In genomic region chr1:20124451-20125057, GRCh38 we compare ENCODE assay signal across 11 cellular contexts. TPM values are rescaled to one million over a fixed set of nuclear protein-coding genes. Genes with fewer than 3 reads are reported as not detected.
DNase-seq lines count a peak whose midpoint lies in the region; ATAC-seq, FAIRE-seq and TF ChIP-seq lines count a peak whose summit lies in the region.
"Had no signal": no experiment of that assay in that cellular context is flagged by ENCODE, and none has a peak within 500 bp of the region (broad histone marks: within the 10 kb centered on the region; RNA-seq: fewer than 3 reads in every experiment).

No MANE protein-coding gene starts in this region.

- intact Hi-C loops in gastrocnemius medialis (cut with DNase I; ENCODE audit: low total_unique reads) = loop anchor here (2.0 kb wide), 1 partner anchor 28 kb away; no protein-coding TSS in a partner anchor

- peak; percentile 69 for FAIRE-seq in GM19239 (lab: Jason Lieb, UNC)
- FAIRE-seq in RCC 7860 (lab: Jason Lieb, UNC) = peak; percentile 71

- no peaks in the 10 kb centered on the region for H3K9me3 ChIP-seq in fibroblast of lung (ENCODE audit: control insufficient read depth, insufficient read depth, low read depth, low read length)
- no peaks in the 10 kb centered on the region for H3K9me3 ChIP-seq in gastrocnemius medialis
- H3K9me3 ChIP-seq: esophagus squamous epithelium had no signal

- ATAC-seq in gastrocnemius medialis = peak; percentile 74 to 80
- no peak for ATAC-seq in GM19324 (IDR thresholded peaks at IDR 0.05; ENCODE audit: low FRiP score, unreplicated experiment)

- H2AFZ ChIP-seq in fibroblast of lung (ENCODE audit: low read length) = no peak overlapping the region

- no peak overlapping the region for H3K4me2 ChIP-seq in fibroblast of lung (ENCODE audit: extremely low read depth, insufficient read depth, low read length)

- no peak overlapping the region for H3K4me3 ChIP-seq in fibroblast of lung (replicated peaks in 1 of 4; ENCODE audit: control extremely low read depth in 1 of 4, insufficient read depth in 1 of 4, low read depth in 3 of 4, low read length in 4 of 4)
- no peak overlapping the region for H3K4me3 ChIP-seq in gastrocnemius medialis
- H3K4me3 ChIP-seq: esophagus squamous epithelium had no signal

- H3K4me1 ChIP-seq in fibroblast of lung (ENCODE audit: control insufficient read depth, extremely low read depth, insufficient read depth, low read length) = no peaks in the 10 kb centered on the region
- H3K4me1 ChIP-seq in gastrocnemius medialis = no peaks in the 10 kb centered on the region

- in situ Hi-C loops in gastrocnemius medialis (cut with MboI; ENCODE audit: low sequenced_read_pairs in 4 of 4) = no loop called here

- TF ChIP-seq CTCF in fibroblast of lung (conservative IDR thresholded peaks at IDR 0.05 in 1 of 2, IDR thresholded peaks at IDR 0.05 in 1 of 2; ENCODE audit: low read depth in 1 of 2, low read length in 2 of 2) = no peak
- no peak for TF ChIP-seq CTCF in gastrocnemius medialis (IDR thresholded peaks at IDR 0.05 in 4 of 5, conservative IDR thresholded peaks at IDR 0.05 in 1 of 5)

- no peak for TF ChIP-seq POLR2A in gastrocnemius medialis (IDR thresholded peaks at IDR 0.05)

- H3K36me3 ChIP-seq in fibroblast of lung (ENCODE audit: control insufficient read depth, insufficient read depth, low read length) (no peaks in the 10 kb centered on the region), gastrocnemius medialis (no peaks in the 10 kb centered on the region)
- H3K36me3 ChIP-seq: esophagus squamous epithelium had no signal

- DNase-seq in GM19239 (ENCODE audit: insufficient read length, low spot score) = no peak
- peak; percentile 73 for DNase-seq in RCC 7860 (ENCODE audit: low spot score)
- DNase-seq in fibroblast of lung (ENCODE audit: low read depth in 2 of 2) = peak; percentile 69 to 89
- no peak for DNase-seq in gastrocnemius medialis
- DNase-seq in 8988T = no peak
- DNase-seq in central memory CD4-positive, alpha-beta T cell = no peak
- no peak for DNase-seq in activated CD4-positive, CD25-positive, alpha-beta regulatory T cell (lab: John Stamatoyannopoulos, UW)
- DNase-seq: esophagus squamous epithelium; Karpas-422; stimulated activated CD4-positive, alpha-beta T cell treated with anti-CD3 and anti-CD28 coated beads, Interleukin-12 subunit alpha, Interleukin-12 subunit beta, amount 100 ng/mL, for 4 hours had no signal

- H3K27me3 ChIP-seq in fibroblast of lung (ENCODE audit: control insufficient read depth, insufficient read depth, low read length) = peaks cover 9% of the 10 kb centered on the region
- H3K27me3 ChIP-seq in gastrocnemius medialis = peaks cover 0 to 3% (median 0%) of the 10 kb centered on the region in 3 donors

- H4K20me1 ChIP-seq in fibroblast of lung (ENCODE audit: control insufficient read depth, extremely low read depth, insufficient read depth, low read length) = no peaks in the 10 kb centered on the region

- H3K27ac ChIP-seq in fibroblast of lung (ENCODE audit: insufficient read depth, low read length) (no peak overlapping the region), gastrocnemius medialis (no peak overlapping the region)

- no peaks in the 10 kb centered on the region for H3K79me2 ChIP-seq in fibroblast of lung (ENCODE audit: control insufficient read depth, insufficient read depth, low read length)

- no peak overlapping the region for H3K9ac ChIP-seq in fibroblast of lung (ENCODE audit: insufficient read depth, low read length)

RNA-seq across cellular contexts. Expression of gene PLA2G2D, which starts 5.2 kb away (rescaled TPM):
- total RNA-seq in fibroblast of lung (not detected in 2 replicates), gastrocnemius medialis (not detected)
- not detected in 2 replicates for polyA plus RNA-seq in fibroblast of lung
- polyA plus RNA-seq in fibroblast of lung (2012) = not detected in 2 replicates
- polyA minus RNA-seq in fibroblast of lung (ENCODE audit: low replicate concordance) = not detected in 2 replicates

RNA-seq across cellular contexts. Expression of gene PLA2G2F, which starts 14.6 kb away (rescaled TPM):
- total RNA-seq in fibroblast of lung = not detected in 2 replicates
- not detected in 2 replicates for polyA plus RNA-seq in fibroblast of lung
- polyA plus RNA-seq in fibroblast of lung (2012) = not detected in 2 replicates
- 0.12 TPM in 1 of 2 replicates, not detected in the other for polyA minus RNA-seq in fibroblast of lung (ENCODE audit: low replicate concordance)
- total RNA-seq in gastrocnemius medialis = not detected

RNA-seq across cellular contexts. Expression of gene PLA2G5, which starts 54.6 kb away (rescaled TPM):
- total RNA-seq in fibroblast of lung = 9.8 and 27.4 TPM in 2 replicates
- polyA plus RNA-seq in fibroblast of lung = 1.1 and 7.2 TPM in 2 replicates
- polyA plus RNA-seq in fibroblast of lung (2012) = 1.3 and 8.9 TPM in 2 replicates
- 0.98 and 6.0 TPM in 2 replicates for polyA minus RNA-seq in fibroblast of lung (ENCODE audit: low replicate concordance)
- not detected for total RNA-seq in gastrocnemius medialis

Comparison
In these comparisons a context has a peak if more than half of its experiments do, and no peak if none do; other contexts are left out.
1. DNase-seq: peak in RCC 7860 (single experiment) and fibroblast of lung (2 of 2); none in GM19239 (single experiment), gastrocnemius medialis (0 of 2), 8988T (single experiment), central memory CD4-positive, alpha-beta T cell (single experiment) and activated CD4-positive, CD25-positive, alpha-beta regulatory T cell (0 of 4).